22 cellular contexts compared by ENCODE assay signal in the genomic region with DNA sequence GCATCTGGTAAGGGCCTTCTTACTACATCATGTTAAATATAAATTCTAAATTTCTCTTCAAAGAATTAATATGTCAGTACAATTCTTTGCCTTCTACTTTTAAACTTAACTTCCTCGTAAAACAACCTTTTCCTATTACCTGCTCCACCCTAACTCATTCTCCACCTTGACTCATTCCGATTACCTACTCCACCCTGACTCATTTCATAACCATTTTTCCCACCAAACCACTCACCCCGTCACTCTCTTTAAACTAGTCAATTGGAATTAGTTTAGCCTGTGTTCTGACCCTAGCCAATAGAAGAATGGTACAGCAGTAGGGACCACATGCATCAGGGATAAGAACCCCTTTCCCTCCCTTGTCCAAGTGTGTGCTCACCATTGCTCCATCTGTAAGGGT.
"Had no signal": no experiment of that assay in that cellular context is flagged by ENCODE, and none has a peak within 500 bp of the region (broad histone marks: within the 10 kb centered on the region; RNA-seq: fewer than 3 reads in every experiment).

No MANE protein-coding gene starts in this region.

- H3K4me3 Mint-ChIP-seq: activated CD8-positive, alpha-beta memory T cell treated with anti-CD3 and anti-CD28 coated beads, Interleukin-2, amount 10 ng/mL, durations not matched to agents 7 days and 5 days; activated naive CD8-positive, alpha-beta T cell treated with anti-CD3 and anti-CD28 coated beads, Interleukin-2, amount 50 U/mL, for 24 hours; activated T-cell treated with anti-CD3 and anti-CD28 coated beads, Interleukin-2, amount 50 U/mL, for 24 hours; brain; T-helper 17 cell; WTC11 had no signal

- H3K9me3 ChIP-seq: ascending aorta had no signal

- H3K9me3 Mint-ChIP-seq: activated naive CD4-positive, alpha-beta T cell treated with anti-CD3 and anti-CD28 coated beads, Interleukin-2, amount 50 U/mL, for 72 hours; activated T-cell treated with anti-CD3 and anti-CD28 coated beads, Interleukin-2, amount 50 U/mL, for 24 hours; brain had no signal

- DNase-seq: activated CD4-positive, alpha-beta T cell treated with anti-CD3 and anti-CD28 coated beads for 48 hours; activated CD4-positive, alpha-beta T cell treated with anti-CD3 and anti-CD28 coated beads, Interleukin-2, amount 50 U/mL, for 4 hours; activated CD4-positive, CD25-positive, alpha-beta regulatory T cell treated with anti-CD3 and anti-CD28 coated beads, Interleukin-2, amount 50 U/mL, for 72 hours; activated CD8-positive, alpha-beta memory T cell treated with anti-CD3 and anti-CD28 coated beads, Interleukin-2, amount 10 ng/mL, durations not matched to agents 7 days and 5 days; activated effector memory CD4-positive, alpha-beta T cell treated with anti-CD3 and anti-CD28 coated beads, Interleukin-2, amount 50 U/mL, for 16 hours; activated naive CD4-positive, alpha-beta T cell treated with Interleukin-2 at 50 U/mL for 16 hours; activated naive CD8-positive, alpha-beta T cell treated with anti-CD3 and anti-CD28 coated beads, Interleukin-2, amount 50 U/mL, for 24 hours; activated T-cell treated with anti-CD3 and anti-CD28 coated beads, Interleukin-2, amount 50 U/mL, for 24 hours; Karpas-422; NCI-H1048; NCI-H187 treated with DMSO at 0.1 percent for 48 hours; NCI-H2081 treated with DMSO at 0.1 percent for 48 hours; NCI-H446; NCI-H524; SIG-M5; T-helper 17 cell; T-helper 9 cell had no signal

- ATAC-seq: activated CD8-positive, alpha-beta memory T cell treated with anti-CD3 and anti-CD28 coated beads, Interleukin-2, amount 10 ng/mL, durations not matched to agents 7 days and 5 days; activated naive CD4-positive, alpha-beta T cell treated with anti-CD3 and anti-CD28 coated beads, Interleukin-2, amount 50 U/mL, for 72 hours; activated naive CD8-positive, alpha-beta T cell treated with anti-CD3 and anti-CD28 coated beads, Interleukin-2, amount 50 U/mL, for 24 hours; K562; T-helper 17 cell had no signal

- H3K27ac Mint-ChIP-seq: activated CD8-positive, alpha-beta memory T cell treated with anti-CD3 and anti-CD28 coated beads, Interleukin-2, amount 10 ng/mL, durations not matched to agents 7 days and 5 days; activated naive CD4-positive, alpha-beta T cell treated with anti-CD3 and anti-CD28 coated beads, Interleukin-2, amount 50 U/mL, for 72 hours; activated naive CD8-positive, alpha-beta T cell treated with anti-CD3 and anti-CD28 coated beads, Interleukin-2, amount 50 U/mL, for 24 hours; activated T-cell treated with anti-CD3 and anti-CD28 coated beads, Interleukin-2, amount 50 U/mL, for 24 hours; brain; T-helper 17 cell; WTC11 had no signal

- H3K36me3 Mint-ChIP-seq: activated CD8-positive, alpha-beta memory T cell treated with anti-CD3 and anti-CD28 coated beads, Interleukin-2, amount 10 ng/mL, durations not matched to agents 7 days and 5 days; brain; WTC11 had no signal

- H3K36me3 ChIP-seq: ascending aorta had no signal

- H3K4me3 ChIP-seq: ascending aorta, K562 had no signal

- H3K4me1 Mint-ChIP-seq: activated CD8-positive, alpha-beta memory T cell treated with anti-CD3 and anti-CD28 coated beads, Interleukin-2, amount 10 ng/mL, durations not matched to agents 7 days and 5 days; activated naive CD8-positive, alpha-beta T cell treated with anti-CD3 and anti-CD28 coated beads, Interleukin-2, amount 50 U/mL, for 24 hours; brain; T-helper 17 cell had no signal

- H3K27me3 ChIP-seq: ascending aorta had no signal

- H3K27ac ChIP-seq: ascending aorta had no signal

- H3K4me1 ChIP-seq: ascending aorta had no signal
